8 cellular contexts compared by ENCODE assay signal in the genomic region with DNA sequence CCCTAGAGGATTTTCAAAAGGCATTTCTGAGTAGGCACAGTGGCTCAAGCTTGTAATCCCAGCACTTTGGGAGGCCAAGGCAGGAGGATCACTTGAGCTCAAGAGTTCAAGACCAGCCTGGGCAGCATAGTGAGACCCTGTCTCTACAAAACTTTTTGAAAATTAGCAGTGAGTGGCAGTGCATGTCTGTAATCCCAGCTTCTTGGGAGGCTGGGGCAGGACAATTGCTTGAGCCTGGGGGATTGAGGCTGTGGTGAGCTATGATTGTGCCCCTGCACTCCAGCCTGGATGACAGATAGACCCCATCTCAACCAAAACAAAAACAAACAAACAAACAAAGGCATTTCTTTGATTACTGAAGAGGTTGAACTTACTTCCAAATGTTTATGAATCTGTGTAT.
"Had no signal": no experiment of that assay in that cellular context is flagged by ENCODE, and none has a peak within 500 bp of the region (broad histone marks: within the 10 kb centered on the region; RNA-seq: fewer than 3 reads in every experiment).

No MANE protein-coding gene starts in this region.

- DNase-seq: GM23248, GOT3, H7, HFFc6, IMR-90 had no signal

- H3K36me3 ChIP-seq: HAP-1 had no signal

- H3K4me3 ChIP-seq: GM23248, HAP-1, K562 had no signal

- H3K9ac ChIP-seq: GM23248 had no signal

- H3K27ac Mint-ChIP-seq: HFFc6 had no signal

- H3K4me3 Mint-ChIP-seq: HFFc6 had no signal

- H3K27ac ChIP-seq: GM23248 had no signal

- ATAC-seq: HCT116, K562 had no signal
